Comparison of ENCODE assay signal across 8 cellular contexts in the genomic region with DNA sequence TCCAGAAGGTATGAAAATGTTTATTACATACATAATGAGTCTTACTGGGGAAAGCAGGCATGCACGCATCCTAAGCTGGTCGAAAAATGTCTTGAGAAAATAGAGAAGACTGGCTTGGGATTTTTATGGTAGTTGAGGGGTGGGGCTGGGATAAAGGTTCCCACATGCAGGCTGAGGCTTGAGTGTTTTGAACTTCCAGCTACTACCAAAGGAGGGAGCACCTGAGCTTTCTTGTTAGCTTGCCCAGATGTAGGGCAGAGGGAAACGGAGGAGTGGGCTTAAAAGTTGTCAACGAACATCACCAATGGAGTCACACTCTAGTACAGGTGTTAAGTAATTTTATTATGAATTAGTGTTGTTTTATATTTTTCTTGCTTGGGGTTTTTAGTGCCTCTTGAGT. TPM values are rescaled to one million over a fixed set of nuclear protein-coding genes. Genes with fewer than 3 reads are reported as not detected.
DNase-seq lines count a peak whose midpoint lies in the region; ATAC-seq, FAIRE-seq and TF ChIP-seq lines count a peak whose summit lies in the region.

No MANE protein-coding gene starts in this region.

- no peaks in the 10 kb centered on the region for H3K79me2 ChIP-seq in GM12878 (ENCODE audit: control insufficient read depth, insufficient read depth, low read length)

- intact Hi-C loops in GM12878 (cut with micrococcal nuclease; ENCODE audit: unreplicated experiment) (loop anchor here (1.0 kb wide), 1 partner anchor 67 kb away; a partner anchor contains a TSS), sigmoid colon (cut with DNase I) (no loop called here)

- DNase-seq in NCI-H510A treated with DMSO at 0.1 percent for 48 hours (lab: John Stamatoyannopoulos, UW) (peak; percentile 11), NCI-H510A (lab: John Stamatoyannopoulos, UW) (no peak), HTR-8/SVneo (ENCODE audit: insufficient read length, low spot score) (peak; percentile 9), GM12878 (ENCODE audit: low read depth, low spot score) (no peak), retinal pigment epithelial cell (ENCODE audit: low read depth) (no peak), sigmoid colon (no peak), SKM-1 (lab: John Stamatoyannopoulos, UW; ENCODE audit: unreplicated experiment) (no peak)

- RAD21 ChIA-PET in GM12878 (lab: Charles Lee; ENCODE audit: unreplicated experiment), result interaction anchor here (1.0 to 3.2 kb wide), 5 partner anchors 17 to 67 kb away, joined by 3 to 32 read pairs (median 4); a partner anchor contains a TSS

- H3K4me3 ChIP-seq in GM12878, result no peak overlapping the region
- no peak overlapping the region for H3K4me3 ChIP-seq in retinal pigment epithelial cell (ENCODE audit: low read length)
- H3K4me3 ChIP-seq in sigmoid colon, result no peak overlapping the region

- BruUV-seq in GM12878 (replicated peaks; lab: Mats Ljungman, UMichigan), result no TSS peak

- CTCF ChIA-PET in GM12878 (lab: Yijun Ruan, JAX), result interaction anchor here (0.8 to 4.2 kb wide), 20 partner anchors 8 to 397 kb away, joined by 3 to 43 read pairs (median 4); a partner anchor contains a TSS

- in situ Hi-C loops in GM12878 (cut with MboI), result no loop called here

- no peaks in the 10 kb centered on the region for H4K20me1 ChIP-seq in GM12878 (ENCODE audit: control insufficient read depth, insufficient read depth)

- ATAC-seq in GM12878 (peak; percentile 89), HG03439 (IDR thresholded peaks at IDR 0.05; ENCODE audit: unreplicated experiment) (no peak)

- 0% methylated on average over 4 of the region's 4 CpGs for WGBS in GM12878 (ENCODE audit: insufficient coverage, insufficient replicate concordance, low lambda C conversion rate, missing lambda C conversion rate)
- WGBS in sigmoid colon, 2 donors, result 8 to 47% methylated on average over 4 of the region's 4 CpGs

- H3K36me3 ChIP-seq in GM12878 (ENCODE audit: control insufficient read depth in 2 of 2, insufficient read depth in 2 of 2, low read length in 1 of 2), result no peaks in the 10 kb centered on the region
- no peaks in the 10 kb centered on the region for H3K36me3 ChIP-seq in sigmoid colon

- no peaks in the 10 kb centered on the region for H3K9me3 ChIP-seq in GM12878 (replicated peaks; ENCODE audit: control insufficient read depth, insufficient read depth, low read length)
- no peaks in the 10 kb centered on the region for H3K9me3 ChIP-seq in sigmoid colon

- H2AFZ ChIP-seq in GM12878 (ENCODE audit: control insufficient read depth, low read depth, low read length), result no peak overlapping the region; the same call in 1 of the 2 replicates

- H3K27me3 ChIP-seq in GM12878 (replicated peaks in 1 of 2; ENCODE audit: control insufficient read depth in 2 of 2, insufficient read depth in 2 of 2, low read length in 1 of 2) (no peaks in the 10 kb centered on the region), sigmoid colon (no peaks in the 10 kb centered on the region)

- TF ChIP-seq CTCF in GM12878 (IDR thresholded peaks at IDR 0.05 in 2 of 3, conservative IDR thresholded peaks at IDR 0.05 in 1 of 3; ENCODE audit: control insufficient read depth in 2 of 3, extremely low read depth in 1 of 3, insufficient read depth in 1 of 3, low read depth in 3 of 3, low read length in 3 of 3) (peak; percentile 50 to 68 (median 51)), retinal pigment epithelial cell (conservative IDR thresholded peaks at IDR 0.05; ENCODE audit: low read depth, low read length) (peak; percentile 59), sigmoid colon (IDR thresholded peaks at IDR 0.05) (no peak)

- H3K4me1 ChIP-seq in GM12878 (ENCODE audit: control insufficient read depth, insufficient read depth, low read length) (no peaks in the 10 kb centered on the region), sigmoid colon (peaks cover 0 to 8% (median 1%) of the 10 kb centered on the region in 4 donors)

- TF ChIP-seq EP300 in GM12878 (IDR thresholded peaks at IDR 0.05; ENCODE audit: borderline replicate concordance in 1 of 2, control insufficient read depth in 1 of 2, low read depth in 2 of 2, low read length in 2 of 2) (no peak), sigmoid colon (IDR thresholded peaks at IDR 0.05) (no peak)

- POLR2A ChIA-PET in GM12878 (lab: Charles Lee), result interaction anchor here (1.0 to 1.3 kb wide), 3 partner anchors 22 to 67 kb away, joined by 3 to 4 read pairs (median 3); a partner anchor contains a TSS

- SMC1A ChIA-PET in GM12878 (lab: Charles Lee; ENCODE audit: uncharacterized antibody, unreplicated experiment), result interaction anchor here (0.9 to 3.5 kb wide), 8 partner anchors 8 to 67 kb away, joined by 3 to 33 read pairs (median 4); a partner anchor contains a TSS

- TF ChIP-seq POLR2A in GM12878 (IDR thresholded peaks at IDR 0.05; ENCODE audit: low read depth, low read length), result no peak
- no peak for TF ChIP-seq POLR2A in sigmoid colon (IDR thresholded peaks at IDR 0.05)

- no peak for FAIRE-seq in HTR-8/SVneo (lab: Jason Lieb, UNC)
- no peak for FAIRE-seq in GM12878 (lab: Jason Lieb, UNC)

- no peak overlapping the region for H3K27ac ChIP-seq in GM12878 (ENCODE audit: control insufficient read depth, insufficient read depth)
- H3K27ac ChIP-seq in sigmoid colon, result no peak overlapping the region

- H3K9ac ChIP-seq in GM12878 (ENCODE audit: control insufficient read depth, insufficient read depth, low read length), result no peak overlapping the region

- peak; percentile 65 for TF ChIP-seq RAD21 in GM12878 (IDR thresholded peaks at IDR 0.05; ENCODE audit: insufficient read depth, low read depth, low read length)

- H3K4me2 ChIP-seq in GM12878 (ENCODE audit: control insufficient read depth, insufficient read depth), result no peak overlapping the region

TF ChIP-seq in GM12878, 131 proteins besides CTCF, POLR2A, EP300 and RAD21:
- TF ChIP-seq SMC3 (IDR thresholded peaks at IDR 0.05; ENCODE audit: borderline replicate concordance, low read length) (peak; percentile 44; the same call in 1 of the 2 replicates), PAX8 (IDR thresholded peaks at IDR 0.05) (no peak), NR2C2 (IDR thresholded peaks at IDR 0.05; ENCODE audit: borderline replicate concordance, control insufficient read depth, insufficient read length, low read depth) (no peak), ATF7 (IDR thresholded peaks at IDR 0.05; ENCODE audit: low read depth) (0 out of 2 replicates have a peak, but pooled peaks have one; percentile 21)

RNA-seq across cellular contexts. Expression of a gene that starts 39.6 kb away (rescaled TPM):
- total RNA-seq in GM12878 (2013; cell fraction: nucleolus; rRNA removed), result 0.34 and 0.42 TPM in 2 replicates
- total RNA-seq in GM12878 (2014; rRNA removed), result 0.06 TPM in 1 of 2 replicates, not detected in the other
- 0.13 and 0.14 TPM in 2 replicates for total RNA-seq in GM12878 (2014; rRNA removed; fragmentation: Illumina TruSeq; extraction: Trizol)
- total RNA-seq in GM12878 (2021), result 0.18 and 0.29 TPM in 2 replicates
- not detected for polyA plus RNA-seq in GM12878 (2011; ENCODE audit: low read depth)
- polyA plus RNA-seq in GM12878 (2011; rRNA removed), result 0.16 and 0.29 TPM in 2 replicates
- polyA plus RNA-seq in GM12878 (2011; cell fraction: cytosol; rRNA removed), result 0.08 and 0.19 TPM in 2 replicates
- polyA plus RNA-seq in GM12878 (2011; cell fraction: nucleus; rRNA removed), result 0.19 and 0.28 TPM in 2 replicates
- polyA plus RNA-seq in GM12878 (2012), result 0.11 TPM in 1 of 2 replicates, not detected in the other
- 0.24 TPM in 2 replicates for polyA plus RNA-seq in GM12878 (2014; fragmentation: Illumina TruSeq; extraction: Trizol)
- under 1 TPM in 1 of 2 experiments, not detected in 1; 0.05 TPM for polyA plus RNA-seq in GM12878 (2014; fragmentation: Nextera tagmentation; extraction: Ambion mirVana)
- 0.24 TPM in 1 of 2 replicates, not detected in the other for polyA plus RNA-seq in GM12878 (2014; rRNA removed)
- polyA plus RNA-seq in GM12878 (2016; fragmentation: Nextera tagmentation; extraction: Ambion mirVana), result under 1 TPM; 0.23 to 0.79 TPM
- 0.10 TPM in 1 of 2 replicates, not detected in the other for polyA minus RNA-seq in GM12878 (2011; rRNA and poly(A)+ RNA removed)
- not detected in 2 replicates for polyA minus RNA-seq in GM12878 (2011; cell fraction: cytosol; rRNA and poly(A)+ RNA removed)
- not detected in 2 replicates for polyA minus RNA-seq in GM12878 (2011; cell fraction: nucleus; rRNA and poly(A)+ RNA removed)
- total RNA-seq in sigmoid colon, result 100 to 1,000 TPM; 134 to 169 (median 152) TPM
- 10 to 100 TPM; 12.0 to 48.7 (median 37.2) TPM for polyA plus RNA-seq in sigmoid colon

Comparison
In these comparisons a context has a peak if more than half of its experiments do, and no peak if none do; other contexts are left out.
1. DNase-seq: peak in NCI-H510A treated with DMSO at 0.1 percent for 48 hours (single experiment) and HTR-8/SVneo (single experiment); none in NCI-H510A (single experiment), GM12878 (single experiment), retinal pigment epithelial cell (single experiment), sigmoid colon (single experiment) and SKM-1 (single experiment).
2. CTCF ChIP-seq: peak in GM12878 (3 of 3) and retinal pigment epithelial cell (single experiment); none in sigmoid colon (0 of 4).
3. RNA of a gene that starts 39.6 kb away (total RNA-seq): 134 to 169 TPM in sigmoid colon; 0.06 to 0.42 TPM in GM12878; every median in the first group is over 10 times any median in the second.